In genomic region chr6:108432143-108432542, GRCh38 we compare ENCODE assay signal across 25 cellular contexts.
"Had no signal": no experiment of that assay in that cellular context is flagged by ENCODE, and none has a peak within 500 bp of the region (broad histone marks: within the 10 kb centered on the region; RNA-seq: fewer than 3 reads in every experiment).

No MANE protein-coding gene starts in this region.

- H3K27me3 ChIP-seq: stomach, suprapubic skin, testis, thyroid gland, tibial artery, tibial nerve, transverse colon, upper lobe of left lung, uterus, vagina had no signal

- DNase-seq: stimulated activated CD4-positive, alpha-beta T cell treated with anti-CD3 and anti-CD28 coated beads, Interleukin-2, amount 100 ng/mL, for 48 hours; stimulated activated CD4-positive, alpha-beta T cell treated with anti-CD3 and anti-CD28 coated beads, Interleukin-4, amount 100 ng/mL, for 1 hour; stimulated activated CD4-positive, alpha-beta T cell treated with anti-CD3 and anti-CD28 coated beads, Interleukin-4, amount 100 ng/mL, for 24 hours; stimulated activated CD4-positive, alpha-beta T cell treated with anti-CD3 and anti-CD28 coated beads, Interleukin-4, amount 100 ng/mL, for 4 hours; stimulated activated CD8-positive, alpha-beta memory T cell treated with anti-CD3 and anti-CD28 coated beads, Interleukin-4, amount 100 ng/mL, for 48 hours; stimulated activated naive B cell treated with anti-CD40 and anti-IgM and Interleukin-4, amounts not matched to agents 10 μg/mL and 1 μg/mL and 100 μg/mL, for 72 hours; stimulated activated naive CD4-positive, alpha-beta T cell; stimulated activated naive CD4-positive, alpha-beta T cell treated with Interleukin-2 at 50 U/mL for 16 hours; stimulated activated naive CD8-positive, alpha-beta T cell treated with anti-CD3 and anti-CD28 coated beads, Interleukin-15, amount 100 ng/mL, for 72 hours; stimulated activated naive CD8-positive, alpha-beta T cell treated with anti-CD3 and anti-CD28 coated beads, Interleukin-15, Interleukin-2, amounts not matched to agents 100 U/mL and 50 U/mL, for 24 hours; stomach; substantia nigra; testis; thyroid gland; tibial artery; transverse colon; upper lobe of left lung; uterus had no signal

- H3K4me1 ChIP-seq: stomach, suprapubic skin, testis, thyroid gland, tibial artery, tibial nerve, transverse colon, uterus, vagina had no signal

- FAIRE-seq: urothelium cell line had no signal

- H3K27ac ChIP-seq: stomach, suprapubic skin, testis, thoracic aorta, thyroid gland, tibial artery, tibial nerve, transverse colon, upper lobe of left lung, uterus, vagina had no signal

- ATAC-seq: stimulated activated effector memory CD8-positive, alpha-beta T cell treated with anti-CD3 and anti-CD28 coated beads, Interleukin-12 subunit alpha, Interleukin-12 subunit beta, amount 100 ng/mL, for 72 hours; stimulated activated memory B cell treated with anti-CD40 and anti-IgM and Interleukin-4, amounts not matched to agents 10 μg/mL and 1 μg/mL and 100 μg/mL, for 72 hours; stimulated activated naive B cell treated with anti-CD40 and anti-IgM and Interleukin-4, amounts not matched to agents 10 μg/mL and 1 μg/mL and 100 μg/mL, for 72 hours; stimulated activated naive CD8-positive, alpha-beta T cell treated with anti-CD3 and anti-CD28 coated beads, Interleukin-15, amount 100 ng/mL, for 72 hours; stimulated activated naive CD8-positive, alpha-beta T cell treated with anti-CD3 and anti-CD28 coated beads, Interleukin-15, Interleukin-2, amounts not matched to agents 100 U/mL and 50 U/mL, for 24 hours had no signal

- H3K9me3 ChIP-seq: stomach, suprapubic skin, testis, thoracic aorta, thyroid gland, tibial artery, tibial nerve, transverse colon, upper lobe of left lung, uterus, vagina had no signal

- H3K4me3 ChIP-seq: stomach, suprapubic skin, testis, thoracic aorta, thyroid gland, tibial artery, tibial nerve, transverse colon, upper lobe of left lung, uterus, vagina had no signal

- H3K36me3 ChIP-seq: stomach, suprapubic skin, thoracic aorta, thyroid gland, tibial artery, transverse colon, upper lobe of left lung, uterus, vagina had no signal
